ENCODE assay signal across 8 cellular contexts in genomic region chr12:64679487-64679983, GRCh38.
DNase-seq lines count a peak whose midpoint lies in the region; ATAC-seq, FAIRE-seq and TF ChIP-seq lines count a peak whose summit lies in the region.

No MANE protein-coding gene starts in this region.

- H3K79me1 ChIP-seq in trophoblast cell (ENCODE audit: low read length) = no peaks in the 10 kb centered on the region

- BruUV-seq in OCI-LY7 (replicated peaks; lab: Mats Ljungman, UMichigan) = no TSS peak

- no peaks in the 10 kb centered on the region for H3K27me3 ChIP-seq in trophoblast cell (ENCODE audit: insufficient read depth, low read length)

- H2AK5ac ChIP-seq in trophoblast cell (ENCODE audit: low read length) = no peak overlapping the region

- no peak overlapping the region for H2BK5ac ChIP-seq in trophoblast cell (ENCODE audit: low read depth, low read length, poor library complexity)

- no peak overlapping the region for H3K14ac ChIP-seq in trophoblast cell (ENCODE audit: low read length)

- peaks cover 33% of the 10 kb centered on the region for H3K36me3 Mint-ChIP-seq in T-helper 1 cell treated with Interleukin-12 subunit alpha and Interleukin-12 subunit beta and Interleukin-4 antibody, amounts not matched to agents 30 μg/mL and 1 μg/mL, for 36 hours (ENCODE audit: low read depth)

- H3K9me3 ChIP-seq in trophoblast cell (ENCODE audit: insufficient read depth, low read depth, low read length) (no peaks in the 10 kb centered on the region), OCI-LY7 (ENCODE audit: low read length) (no peaks in the 10 kb centered on the region)

- H2BK120ac ChIP-seq in trophoblast cell (ENCODE audit: insufficient read depth, low read length, poor library complexity) = no peak overlapping the region

- TF ChIP-seq CTCF in OCI-LY7 (conservative IDR thresholded peaks at IDR 0.05; ENCODE audit: low read length) = no peak

- H3K4me1 ChIP-seq in trophoblast cell (ENCODE audit: control insufficient read depth in 1 of 2, insufficient read depth in 2 of 2, low read length in 2 of 2) (peaks cover 3 to 14% of the 10 kb centered on the region in 2 experiments), OCI-LY7 (ENCODE audit: insufficient read depth, low read length, poor library complexity, severe bottlenecking) (peaks cover 39% of the 10 kb centered on the region)

- peak; percentile 71 for FAIRE-seq in GM18507 (lab: Jason Lieb, UNC)

- H2BK12ac ChIP-seq in trophoblast cell (ENCODE audit: low read length) = no peak overlapping the region

- H4K91ac ChIP-seq in trophoblast cell (ENCODE audit: low read depth, low read length) = no peak overlapping the region

- no peaks in the 10 kb centered on the region for H3K27me3 Mint-ChIP-seq in T-helper 1 cell treated with Interleukin-12 subunit alpha and Interleukin-12 subunit beta and Interleukin-4 antibody, amounts not matched to agents 30 μg/mL and 1 μg/mL, for 36 hours (ENCODE audit: low read depth)
- H3K27me3 Mint-ChIP-seq in stimulated activated naive CD8-positive, alpha-beta T cell treated with anti-CD3 and anti-CD28 coated beads, Interleukin-15, amount 100 ng/mL, for 72 hours = no peaks in the 10 kb centered on the region

- H3K23ac ChIP-seq in trophoblast cell (ENCODE audit: low read length) = no peak overlapping the region

- H3K27ac Mint-ChIP-seq in T-helper 1 cell treated with Interleukin-12 subunit alpha and Interleukin-12 subunit beta and Interleukin-4 antibody, amounts not matched to agents 30 μg/mL and 1 μg/mL, for 36 hours = peak overlapping the region; percentile 92
- H3K27ac Mint-ChIP-seq in stimulated activated naive CD8-positive, alpha-beta T cell treated with anti-CD3 and anti-CD28 coated beads, Interleukin-15, amount 100 ng/mL, for 72 hours = peak overlapping the region; percentile 63 to 91

- H3K27ac ChIP-seq in trophoblast cell (ENCODE audit: low read depth, low read length) (no peak overlapping the region), OCI-LY7 (ENCODE audit: low read depth, low read length, poor library complexity, severe bottlenecking) (no peak overlapping the region)

- no peak overlapping the region for H3K9ac ChIP-seq in trophoblast cell (ENCODE audit: low read length)

- H4K8ac ChIP-seq in trophoblast cell (ENCODE audit: low read depth, low read length) = no peak overlapping the region

- no peak for DNase-seq in GM18507 (ENCODE audit: extremely low spot score, insufficient read length, low read depth)
- peak; percentile 67 for DNase-seq in brain pericyte (ENCODE audit: low read depth, low spot score)
- DNase-seq in left colon = peak; percentile 75 to 85
- peak in 1 of 2 donors; percentile 59 for DNase-seq in stimulated activated naive CD8-positive, alpha-beta T cell treated with anti-CD3 and anti-CD28 coated beads, Interleukin-15, amount 100 ng/mL, for 72 hours
- no peak for DNase-seq in trophoblast cell
- DNase-seq in OCI-LY7 (ENCODE audit: low spot score) = no peak

- no CpG with 5 or more reads among the region's 8 CpGs for WGBS in trophoblast cell (ENCODE audit: extremely low coverage, insufficient coverage, insufficient read length)

- CTCF ChIA-PET in OCI-LY7 (lab: Charles Lee; ENCODE audit: unreplicated experiment) = interaction anchor here (0.8 to 1.2 kb wide), 2 partner anchors 10 to 123 kb away, joined by 3 to 4 read pairs; no protein-coding TSS in a partner anchor

- H3K36me3 ChIP-seq in trophoblast cell (ENCODE audit: control insufficient read depth in 1 of 2, insufficient read depth in 2 of 2, low read length in 2 of 2) = no peaks in the 10 kb centered on the region
- peaks cover 5% of the 10 kb centered on the region for H3K36me3 ChIP-seq in OCI-LY7 (ENCODE audit: insufficient read depth, low read length)

- no peak overlapping the region for H3K18ac ChIP-seq in trophoblast cell (ENCODE audit: low read length)

- H4K12ac ChIP-seq in trophoblast cell (ENCODE audit: low read depth, low read length) = no peak overlapping the region

- H3K79me2 ChIP-seq in trophoblast cell (ENCODE audit: control insufficient read depth, insufficient read depth, low read length, poor library complexity) (peaks cover 2% of the 10 kb centered on the region), OCI-LY7 (ENCODE audit: insufficient read depth, low read depth, low read length) (peaks cover 73% of the 10 kb centered on the region; the same call in 1 of the 2 replicates)

- no peaks in the 10 kb centered on the region for H3K9me2 ChIP-seq in OCI-LY7 (ENCODE audit: insufficient read depth, low read length)

- H3K4ac ChIP-seq in trophoblast cell (ENCODE audit: low read depth, low read length) = no peak overlapping the region

- POLR2A ChIA-PET in OCI-LY7 (lab: Charles Lee) = interaction anchor here (0.6 to 2.4 kb wide), 3 partner anchors 9 to 64 kb away, joined by 3 to 8 read pairs (median 4); no protein-coding TSS in a partner anchor

- H2AFZ ChIP-seq in trophoblast cell (ENCODE audit: insufficient read depth, low read length, poor library complexity) (no peak overlapping the region), OCI-LY7 (ENCODE audit: low read length) (no peak overlapping the region)

- H3K4me3 ChIP-seq in trophoblast cell (ENCODE audit: low read depth, low read length) (no peak overlapping the region), OCI-LY7 (ENCODE audit: low read depth, low read length, poor library complexity, severe bottlenecking) (no peak overlapping the region)

- H4K20me1 ChIP-seq in OCI-LY7 (ENCODE audit: insufficient read depth, low read length) = peaks cover 23% of the 10 kb centered on the region; the same call in 1 of the 2 replicates

- intact Hi-C loops in left colon (cut with DNase I, micrococcal nuclease) (loop anchor here in 1 of 2 donors (10.0 kb wide), 1 partner anchor 55 kb away; no protein-coding TSS in a partner anchor), OCI-LY7 (cut with micrococcal nuclease; ENCODE audit: unreplicated experiment) (no loop called here)

- H3K4me3 Mint-ChIP-seq in T-helper 1 cell treated with Interleukin-12 subunit alpha and Interleukin-12 subunit beta and Interleukin-4 antibody, amounts not matched to agents 30 μg/mL and 1 μg/mL, for 36 hours = peak overlapping the region; percentile 67
- peak overlapping the region; percentile 61 to 71 for H3K4me3 Mint-ChIP-seq in stimulated activated naive CD8-positive, alpha-beta T cell treated with anti-CD3 and anti-CD28 coated beads, Interleukin-15, amount 100 ng/mL, for 72 hours

- ATAC-seq in HG03565 (IDR thresholded peaks at IDR 0.05; ENCODE audit: unreplicated experiment) = peak; percentile 33
- peak; percentile 77 for ATAC-seq in left colon
- peak; percentile 72 for ATAC-seq in stimulated activated naive CD8-positive, alpha-beta T cell treated with anti-CD3 and anti-CD28 coated beads, Interleukin-15, amount 100 ng/mL, for 72 hours

- H3K4me1 Mint-ChIP-seq in T-helper 1 cell treated with Interleukin-12 subunit alpha and Interleukin-12 subunit beta and Interleukin-4 antibody, amounts not matched to agents 30 μg/mL and 1 μg/mL, for 36 hours (ENCODE audit: low read depth) = peaks cover 78% of the 10 kb centered on the region
- H3K4me1 Mint-ChIP-seq in stimulated activated naive CD8-positive, alpha-beta T cell treated with anti-CD3 and anti-CD28 coated beads, Interleukin-15, amount 100 ng/mL, for 72 hours = peaks cover 93% of the 10 kb centered on the region

- no peak overlapping the region for H3K4me2 ChIP-seq in trophoblast cell (ENCODE audit: low read length)
- H3K4me2 ChIP-seq in OCI-LY7 (ENCODE audit: low read length) = no peak overlapping the region

- no peaks in the 10 kb centered on the region for H3K9me3 Mint-ChIP-seq in T-helper 1 cell treated with Interleukin-12 subunit alpha and Interleukin-12 subunit beta and Interleukin-4 antibody, amounts not matched to agents 30 μg/mL and 1 μg/mL, for 36 hours
- peaks cover 0 to 8% of the 10 kb centered on the region in 2 donors for H3K9me3 Mint-ChIP-seq in stimulated activated naive CD8-positive, alpha-beta T cell treated with anti-CD3 and anti-CD28 coated beads, Interleukin-15, amount 100 ng/mL, for 72 hours

Comparison
In these comparisons a context has a peak if more than half of its experiments do, and no peak if none do; other contexts are left out.
1. DNase-seq: peak in brain pericyte (single experiment) and left colon (2 of 2); none in GM18507 (single experiment), trophoblast cell (0 of 2) and OCI-LY7 (single experiment).
2. Peak in every context shown above with its lines, with median percentiles within 50 percentile points of each other: ATAC-seq.